ENCODE assay signal across 10 cellular contexts in the genomic region with DNA sequence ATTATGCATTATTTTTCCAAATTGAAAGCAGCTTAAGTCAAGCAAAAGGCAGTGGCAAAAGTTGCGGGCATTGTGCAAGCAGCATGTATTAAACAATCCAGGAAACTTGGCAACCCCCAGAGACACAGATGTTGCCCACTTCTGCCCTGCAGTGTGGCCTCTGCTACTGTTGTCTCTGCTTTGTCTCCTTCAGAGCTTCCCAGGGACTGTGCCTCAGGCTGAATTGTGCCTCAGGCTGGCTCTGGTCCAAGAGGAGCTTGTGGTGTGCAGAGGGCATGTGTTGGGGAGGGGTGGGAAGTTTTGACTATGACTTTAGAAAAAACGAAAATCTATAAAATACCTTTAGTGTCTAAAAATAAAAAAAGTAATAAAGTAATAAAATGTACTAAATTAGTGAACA.
DNase-seq lines count a peak whose midpoint lies in the region; ATAC-seq and TF ChIP-seq lines count a peak whose summit lies in the region.
"Had no signal": no experiment of that assay in that cellular context is flagged by ENCODE, and none has a peak within 500 bp of the region (broad histone marks: within the 10 kb centered on the region; RNA-seq: fewer than 3 reads in every experiment).

No MANE protein-coding gene starts in this region.

- H2BK5ac ChIP-seq in mesenchymal stem cell (ENCODE audit: low read depth, low read length, poor library complexity, severe bottlenecking) = no peak overlapping the region

- H3K79me1 ChIP-seq in mesenchymal stem cell (replicated peaks; ENCODE audit: low read length, poor library complexity, severe bottlenecking) = no peaks in the 10 kb centered on the region

- no peaks in the 10 kb centered on the region for H3K36me3 Mint-ChIP-seq in activated CD4-positive, alpha-beta T cell treated with anti-CD3 and anti-CD28 coated beads, Interleukin-2, amount 10 ng/mL, durations not matched to agents 7 days and 5 days (ENCODE audit: low read depth)

- whole genome bisulfite sequencing in mesenchymal stem cell = 88% methylated on average over 1 of the region's 2 CpGs

- H4K91ac ChIP-seq in mesenchymal stem cell (ENCODE audit: low read length) = no peak overlapping the region

- DNase-seq in ELF-1 (ENCODE audit: low read depth, low spot score) (peak; percentile 63), NCI-H2081 treated with DMSO at 0.1 percent for 48 hours (lab: John Stamatoyannopoulos, UW) (peak; percentile 4), cardiac fibroblast (ENCODE audit: low read depth in 2 of 2) (peak; percentile 8 to 67), mesenchymal stem cell (peak; percentile 26), NCI-H1048 (lab: John Stamatoyannopoulos, UW) (no peak)
- DNase-seq in activated CD4-positive, alpha-beta T cell treated with anti-CD3 and anti-CD28 coated beads, Interleukin-2, amount 10 ng/mL, durations not matched to agents 7 days and 5 days = no peak

- POLR2A ChIA-PET in activated CD4-positive, alpha-beta T cell treated with anti-CD3 and anti-CD28 coated beads, Interleukin-2, amount 10 ng/mL, durations not matched to agents 7 days and 5 days (lab: Charles Lee) = no interaction called here

- H3K18ac ChIP-seq in mesenchymal stem cell (ENCODE audit: low read depth in 1 of 2, low read length in 2 of 2) = no peak overlapping the region

- H2BK15ac ChIP-seq in mesenchymal stem cell (ENCODE audit: low read depth, poor library complexity, severe bottlenecking) = no peak overlapping the region

- no peak overlapping the region for H3K27ac ChIP-seq in mesenchymal stem cell (ENCODE audit: low read length, poor library complexity, severe bottlenecking)

- H3K9ac ChIP-seq in mesenchymal stem cell (ENCODE audit: low read length) = no peak overlapping the region

- no peaks in the 10 kb centered on the region for H3K36me3 ChIP-seq in mesenchymal stem cell (ENCODE audit: control insufficient read depth in 1 of 2, insufficient read depth in 2 of 2, low read depth in 1 of 2, low read length in 2 of 2)

- H4K8ac ChIP-seq in mesenchymal stem cell (ENCODE audit: low read length) = no peak overlapping the region

- CTCF ChIA-PET in activated CD4-positive, alpha-beta T cell treated with anti-CD3 and anti-CD28 coated beads, Interleukin-2, amount 10 ng/mL, durations not matched to agents 7 days and 5 days (lab: Charles Lee) = no interaction called here

- H3K4me1 Mint-ChIP-seq in activated CD4-positive, alpha-beta T cell treated with anti-CD3 and anti-CD28 coated beads, Interleukin-2, amount 10 ng/mL, durations not matched to agents 7 days and 5 days = no peaks in the 10 kb centered on the region
- H3K4me1 Mint-ChIP-seq: IgD-negative memory B cell had no signal

- H2AK5ac ChIP-seq in mesenchymal stem cell (ENCODE audit: low read length, severe bottlenecking) = no peak overlapping the region

- H3K9me3 ChIP-seq in mesenchymal stem cell (ENCODE audit: control insufficient read depth, low read length) = no peaks in the 10 kb centered on the region

- H2BK12ac ChIP-seq in mesenchymal stem cell (ENCODE audit: low read length in 2 of 2) = no peak overlapping the region

- no peak overlapping the region for H2BK120ac ChIP-seq in mesenchymal stem cell (ENCODE audit: low read depth, low read length)

- H3K23ac ChIP-seq in mesenchymal stem cell (ENCODE audit: low read length in 2 of 2) = no peak overlapping the region

- H3K27me3 ChIP-seq in mesenchymal stem cell (ENCODE audit: control insufficient read depth in 1 of 2, insufficient read depth in 1 of 2, low read length in 2 of 2) = no peaks in the 10 kb centered on the region

- no peak overlapping the region for H2AFZ ChIP-seq in mesenchymal stem cell (ENCODE audit: low read depth, low read length)

- no peaks in the 10 kb centered on the region for H3K27me3 Mint-ChIP-seq in activated CD4-positive, alpha-beta T cell treated with anti-CD3 and anti-CD28 coated beads, Interleukin-2, amount 10 ng/mL, durations not matched to agents 7 days and 5 days
- H3K27me3 Mint-ChIP-seq: IgD-negative memory B cell had no signal

- no peak for ATAC-seq in GM21360 (IDR thresholded peaks at IDR 0.05; ENCODE audit: unreplicated experiment)
- ATAC-seq in HG02970 (IDR thresholded peaks at IDR 0.05; ENCODE audit: low FRiP score, unreplicated experiment) = no peak

- H3K4me3 ChIP-seq in cardiac fibroblast (replicated peaks in 1 of 2; ENCODE audit: low read depth in 2 of 2, low read length in 2 of 2) (no peak overlapping the region), mesenchymal stem cell (ENCODE audit: insufficient read depth in 1 of 2, low read depth in 1 of 2, low read length in 2 of 2) (no peak overlapping the region)

- no peak for TF ChIP-seq CTCF in cardiac fibroblast (IDR thresholded peaks at IDR 0.05; ENCODE audit: low read depth, low read length)

- peaks cover 1% of the 10 kb centered on the region for H3K9me3 Mint-ChIP-seq in activated CD4-positive, alpha-beta T cell treated with anti-CD3 and anti-CD28 coated beads, Interleukin-2, amount 10 ng/mL, durations not matched to agents 7 days and 5 days
- H3K9me3 Mint-ChIP-seq: IgD-negative memory B cell; T-helper 2 cell treated with Interferon-gamma antibody and Interleukin-4, amounts not matched to agents 5 μg/mL and 100 μg/mL, for 36 hours had no signal

- no peak overlapping the region for H3K27ac Mint-ChIP-seq in activated CD4-positive, alpha-beta T cell treated with anti-CD3 and anti-CD28 coated beads, Interleukin-2, amount 10 ng/mL, durations not matched to agents 7 days and 5 days
- H3K27ac Mint-ChIP-seq: IgD-negative memory B cell; T-helper 2 cell treated with Interferon-gamma antibody and Interleukin-4, amounts not matched to agents 5 μg/mL and 100 μg/mL, for 36 hours had no signal

- H3K4ac ChIP-seq in mesenchymal stem cell (ENCODE audit: low read depth in 1 of 2, low read length in 2 of 2) = no peak overlapping the region

- no peak overlapping the region for H3K14ac ChIP-seq in mesenchymal stem cell (ENCODE audit: low read length in 2 of 2)

- H3K4me2 ChIP-seq in mesenchymal stem cell (ENCODE audit: low read length, poor library complexity, severe bottlenecking) = no peak overlapping the region

- no peak overlapping the region for H3K4me3 Mint-ChIP-seq in activated CD4-positive, alpha-beta T cell treated with anti-CD3 and anti-CD28 coated beads, Interleukin-2, amount 10 ng/mL, durations not matched to agents 7 days and 5 days
- H3K4me3 Mint-ChIP-seq: IgD-negative memory B cell; T-helper 2 cell treated with Interferon-gamma antibody and Interleukin-4, amounts not matched to agents 5 μg/mL and 100 μg/mL, for 36 hours had no signal

- H3K4me1 ChIP-seq in mesenchymal stem cell (ENCODE audit: control insufficient read depth, insufficient read depth, low read depth, low read length) = peaks cover 3% of the 10 kb centered on the region

Comparison
In these comparisons a context has a peak if more than half of its experiments do, and no peak if none do; other contexts are left out.
1. DNase-seq: peak in ELF-1 (single experiment), NCI-H2081 treated with DMSO at 0.1 percent for 48 hours (single experiment), cardiac fibroblast (2 of 2) and mesenchymal stem cell (single experiment); none in activated CD4-positive, alpha-beta T cell treated with anti-CD3 and anti-CD28 coated beads, Interleukin-2, amount 10 ng/mL, durations not matched to agents 7 days and 5 days (single experiment) and NCI-H1048 (single experiment).